Comparison of ENCODE assay signal across 8 cellular contexts in the genomic region with DNA sequence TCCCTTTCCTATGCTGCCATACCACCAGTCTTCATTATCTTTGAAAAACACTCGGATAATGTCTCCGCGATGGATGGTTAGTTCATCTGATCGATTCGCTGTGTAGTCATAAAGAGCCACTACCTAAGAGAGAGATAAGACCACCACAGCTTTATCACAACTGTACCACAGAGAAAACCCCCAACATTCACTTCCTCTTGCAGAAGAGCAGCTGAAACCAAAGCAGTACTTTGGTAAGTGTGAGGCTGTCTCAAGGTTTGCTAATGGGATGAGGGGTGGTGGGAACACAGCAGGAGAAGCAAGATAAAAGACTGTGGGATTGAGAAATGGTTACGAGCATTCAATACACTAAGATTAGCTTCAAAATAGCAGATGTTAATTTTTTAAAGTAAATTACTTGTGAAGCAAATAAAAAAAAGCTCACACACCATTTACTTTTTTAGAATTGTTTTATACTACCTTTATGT.
DNase-seq lines count a peak whose midpoint lies in the region; ATAC-seq and TF ChIP-seq lines count a peak whose summit lies in the region.

No MANE protein-coding gene starts in this region.

- H3K27me3 ChIP-seq in HUES48 (ENCODE audit: control insufficient read depth, insufficient read depth, low read length) (no peaks in the 10 kb centered on the region), dorsolateral prefrontal cortex (no peaks in the 10 kb centered on the region)

- peak; percentile 94 for ATAC-seq in GM18499 (IDR thresholded peaks at IDR 0.05; ENCODE audit: insufficient read depth, unreplicated experiment)
- peak; percentile 99 for ATAC-seq in GM21786 (IDR thresholded peaks at IDR 0.05; ENCODE audit: unreplicated experiment)

- H3K4me3 ChIP-seq in HUES48 (ENCODE audit: low read depth, low read length), result no peak overlapping the region
- no peak overlapping the region for H3K4me3 ChIP-seq in choroid plexus epithelial cell (ENCODE audit: low read depth, low read length)
- no peak overlapping the region for H3K4me3 ChIP-seq in dorsolateral prefrontal cortex

- H3K36me3 ChIP-seq in HUES48 (ENCODE audit: control insufficient read depth, insufficient read depth, low read length), result no peaks in the 10 kb centered on the region

- TF ChIP-seq CTCF in choroid plexus epithelial cell (conservative IDR thresholded peaks at IDR 0.05; ENCODE audit: low read depth, low read length) (no peak), dorsolateral prefrontal cortex (IDR thresholded peaks at IDR 0.05 in 54 of 56, conservative IDR thresholded peaks at IDR 0.05 in 2 of 56; ENCODE audit: low read depth in 1 of 56, partially characterized antibody in 56 of 56) (no peak)

- H3K4me1 ChIP-seq in HUES48 (ENCODE audit: control insufficient read depth, insufficient read depth, low read length), result peaks cover 13% of the 10 kb centered on the region

- no peaks in the 10 kb centered on the region for H3K9me3 ChIP-seq in HUES48 (ENCODE audit: control insufficient read depth, insufficient read depth, low read length)

- H3K27ac ChIP-seq in HUES48 (ENCODE audit: low read depth, low read length) (peak overlapping the region; percentile 18), dorsolateral prefrontal cortex (no peak overlapping the region)

- intact Hi-C loops in dorsolateral prefrontal cortex (cut with DNase I), result no loop called here

- H3K9ac ChIP-seq in HUES48 (ENCODE audit: low read depth, low read length), result no peak overlapping the region

- DNase-seq in choroid plexus epithelial cell (ENCODE audit: low read depth), result peak; percentile 85
- no peak for DNase-seq in stimulated activated CD8-positive, alpha-beta memory T cell treated with anti-CD3 and anti-CD28 coated beads, Interleukin-4, amount 100 ng/mL, for 48 hours
- DNase-seq in anterior cingulate cortex (lab: John Stamatoyannopoulos, UW), result no peak
- DNase-seq in dorsolateral prefrontal cortex, result no peak
- DNase-seq in EL, result no peak
